ENCODE assay signal across 14 cellular contexts in the genomic region with DNA sequence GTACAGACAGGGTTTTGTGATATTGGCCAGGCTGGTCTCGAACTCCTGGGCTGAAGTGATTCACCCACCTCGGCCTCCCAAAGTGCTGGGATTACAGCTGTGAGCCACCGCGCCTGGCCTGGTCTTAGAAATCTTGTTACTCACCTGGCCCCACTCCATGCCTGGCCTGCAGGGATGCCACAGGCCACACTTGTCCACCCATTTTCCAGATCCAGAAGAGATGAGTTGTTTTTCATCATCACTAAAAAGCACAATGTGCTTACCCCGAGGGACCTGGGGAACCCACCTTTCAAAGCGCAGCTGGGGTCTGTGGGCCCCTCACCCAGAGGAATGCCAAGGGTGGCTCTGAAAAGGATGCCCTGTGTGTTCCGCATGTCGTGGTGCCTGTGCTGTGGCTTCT.
DNase-seq lines count a peak whose midpoint lies in the region; ATAC-seq and TF ChIP-seq lines count a peak whose summit lies in the region.
"Had no signal": no experiment of that assay in that cellular context is flagged by ENCODE, and none has a peak within 500 bp of the region (broad histone marks: within the 10 kb centered on the region; RNA-seq: fewer than 3 reads in every experiment).

No MANE protein-coding gene starts in this region.

- no peaks in the 10 kb centered on the region for H3K79me1 ChIP-seq in H9 (ENCODE audit: insufficient read depth, low read depth, low read length, poor library complexity, severe bottlenecking)

- H3K4me3 Mint-ChIP-seq in H9 = no peak overlapping the region
- no peak overlapping the region for H3K4me3 Mint-ChIP-seq in progenitor cell of endocrine pancreas (ENCODE audit: low read depth)
- no peak overlapping the region for H3K4me3 Mint-ChIP-seq in activated T-cell treated with anti-CD3 and anti-CD28 coated beads, Interleukin-2, amount 50 U/mL, for 24 hours
- H3K4me3 Mint-ChIP-seq: CD4-positive, CD25-positive, alpha-beta regulatory T cell; IgD-negative memory B cell had no signal

- H2BK120ac ChIP-seq in H9 (ENCODE audit: low read depth, low read length, poor library complexity, severe bottlenecking) = no peak overlapping the region

- H3K36me3 Mint-ChIP-seq in H9 (ENCODE audit: insufficient read depth in 1 of 3, low read depth in 3 of 3) (peaks cover 0 to 20% (median 1%) of the 10 kb centered on the region in 3 experiments; a peak in 5 of 7 replicates), progenitor cell of endocrine pancreas (ENCODE audit: insufficient read depth) (peaks cover 2% of the 10 kb centered on the region)
- H3K36me3 Mint-ChIP-seq in activated T-cell treated with anti-CD3 and anti-CD28 coated beads, Interleukin-2, amount 50 U/mL, for 24 hours (ENCODE audit: low read depth) = no peaks in the 10 kb centered on the region
- H3K36me3 Mint-ChIP-seq: CD4-positive, CD25-positive, alpha-beta regulatory T cell; IgD-negative memory B cell had no signal

- no peak overlapping the region for H3K14ac ChIP-seq in H9 (ENCODE audit: insufficient read depth, low read length)

- no peaks in the 10 kb centered on the region; the same call in 1 of the 2 replicates for H3K4me1 ChIP-seq in H9 (ENCODE audit: insufficient read depth, low read length)
- H3K4me1 ChIP-seq in upper lobe of left lung = peaks cover 12 to 32% (median 27%) of the 10 kb centered on the region in 4 donors

- H3K9me3 Mint-ChIP-seq in H9 = peaks cover 0 to 4% of the 10 kb centered on the region in 2 experiments; a peak in 1 of 5 replicates
- H3K9me3 Mint-ChIP-seq in progenitor cell of endocrine pancreas (ENCODE audit: low read depth) = no peaks in the 10 kb centered on the region
- no peaks in the 10 kb centered on the region for H3K9me3 Mint-ChIP-seq in activated T-cell treated with anti-CD3 and anti-CD28 coated beads, Interleukin-2, amount 50 U/mL, for 24 hours
- H3K9me3 Mint-ChIP-seq: CD4-positive, CD25-positive, alpha-beta regulatory T cell; IgD-negative memory B cell had no signal

- no peak overlapping the region for H2AK5ac ChIP-seq in H9 (ENCODE audit: insufficient read length, low read length)

- H4K8ac ChIP-seq in H9 (replicated peaks; ENCODE audit: insufficient read length, low read depth, low read length) = no peak overlapping the region

- ATAC-seq in upper lobe of left lung (ENCODE audit: low FRiP score in 2 of 2) = no peak
- no peak for ATAC-seq in GM18868 (IDR thresholded peaks at IDR 0.05; ENCODE audit: unreplicated experiment)

- H3K79me2 ChIP-seq in H9 (ENCODE audit: insufficient read depth, low read length) = no peaks in the 10 kb centered on the region; the same call in 1 of the 2 replicates

- no peaks in the 10 kb centered on the region for H3K9me3 ChIP-seq in H9 (ENCODE audit: control insufficient read depth, low read depth, low read length)
- H3K9me3 ChIP-seq in upper lobe of left lung = no peaks in the 10 kb centered on the region
- H3K9me3 ChIP-seq: BLaER1 treated with 17β-estradiol and CSF1 and Interleukin-3, amounts not matched to agents 10 nM and 100 nM had no signal

- H3K4me1 Mint-ChIP-seq in H9 = peaks cover 32 to 51% of the 10 kb centered on the region in 2 experiments
- peaks cover 2% of the 10 kb centered on the region for H3K4me1 Mint-ChIP-seq in progenitor cell of endocrine pancreas (ENCODE audit: low read depth)
- no peaks in the 10 kb centered on the region for H3K4me1 Mint-ChIP-seq in activated T-cell treated with anti-CD3 and anti-CD28 coated beads, Interleukin-2, amount 50 U/mL, for 24 hours (ENCODE audit: low read depth)
- H3K4me1 Mint-ChIP-seq: CD4-positive, CD25-positive, alpha-beta regulatory T cell had no signal

- CTCF ChIA-PET in RWPE1 (lab: Yijun Ruan, JAX) = interaction anchor here (1.2 kb wide), 1 partner anchor 11 kb away, joined by 6 read pairs; no protein-coding TSS in a partner anchor

- no CpG with 5 or more reads among the region's 8 CpGs for WGBS in H9 (ENCODE audit: extremely low coverage, insufficient read length, low lambda C conversion rate)
- 62 to 81% methylated on average over 8 of the region's 8 CpGs for WGBS in upper lobe of left lung, 2 donors

- H2BK12ac ChIP-seq in H9 (ENCODE audit: insufficient read length, low read depth, low read length) = no peak overlapping the region

- H2BK5ac ChIP-seq in H9 (ENCODE audit: insufficient read length, low read length) = no peak overlapping the region

- H3K4ac ChIP-seq in H9 (ENCODE audit: low read depth, low read length) = no peak overlapping the region

- no peak overlapping the region for H3K9ac ChIP-seq in H9 (ENCODE audit: extremely low read depth, insufficient read length, low read length)
- H3K9ac ChIP-seq: BLaER1 treated with 17β-estradiol and CSF1 and Interleukin-3, amounts not matched to agents 10 nM and 100 nM; GM23248 had no signal

- no peak overlapping the region for H2BK20ac ChIP-seq in H9 (ENCODE audit: low read depth, low read length, poor library complexity, severe bottlenecking)

- peak overlapping the region in 2 of 3 experiments; percentile 62 to 70; a peak in 4 of 7 replicates for H3K27ac Mint-ChIP-seq in H9
- peak overlapping the region; percentile 79 for H3K27ac Mint-ChIP-seq in progenitor cell of endocrine pancreas
- no peak overlapping the region for H3K27ac Mint-ChIP-seq in activated T-cell treated with anti-CD3 and anti-CD28 coated beads, Interleukin-2, amount 50 U/mL, for 24 hours
- H3K27ac Mint-ChIP-seq: CD4-positive, CD25-positive, alpha-beta regulatory T cell; IgD-negative memory B cell had no signal

- no peaks in the 10 kb centered on the region for H3K23me2 ChIP-seq in H9 (ENCODE audit: insufficient read length, low read depth, low read length, poor library complexity, severe bottlenecking)

- H3K27ac ChIP-seq in H9 (ENCODE audit: insufficient read length, low read depth, low read length) (no peak overlapping the region), RWPE1 (peak overlapping the region; percentile 18; the same call in 1 of the 2 replicates), upper lobe of left lung (peak overlapping the region; percentile 32 to 86 (median 79))
- H3K27ac ChIP-seq: BLaER1 treated with 17β-estradiol and CSF1 and Interleukin-3, amounts not matched to agents 10 nM and 100 nM; GM23248 had no signal

- H3K4me3 ChIP-seq in upper lobe of left lung = no peak overlapping the region
- H3K4me3 ChIP-seq: BLaER1 treated with 17β-estradiol and CSF1 and Interleukin-3, amounts not matched to agents 10 nM and 100 nM; GM23248 had no signal

- POLR2A ChIA-PET in RWPE1 (lab: Yijun Ruan, JAX; ENCODE audit: low non-redundant PET) = no interaction called here

- no peaks in the 10 kb centered on the region for H3K27me3 ChIP-seq in H9 (ENCODE audit: insufficient read depth, low read length)
- H3K27me3 ChIP-seq in upper lobe of left lung = no peaks in the 10 kb centered on the region
- H3K27me3 ChIP-seq: BLaER1 treated with 17β-estradiol and CSF1 and Interleukin-3, amounts not matched to agents 10 nM and 100 nM had no signal

- no peak overlapping the region for H3K56ac ChIP-seq in H9 (ENCODE audit: insufficient read length, low read depth, low read length)

- no peak overlapping the region for H3K18ac ChIP-seq in H9 (ENCODE audit: insufficient read length, low read depth, low read length)

- H4K20me1 ChIP-seq in H9 (ENCODE audit: control insufficient read depth, insufficient read depth, insufficient read length) = no peaks in the 10 kb centered on the region
- H4K20me1 ChIP-seq: BLaER1 treated with 17β-estradiol and CSF1 and Interleukin-3, amounts not matched to agents 10 nM and 100 nM had no signal

- H3T11ph ChIP-seq in H9 (ENCODE audit: low read length) = no peak overlapping the region

- no peaks in the 10 kb centered on the region for H3K36me3 ChIP-seq in upper lobe of left lung
- H3K36me3 ChIP-seq: BLaER1 treated with 17β-estradiol and CSF1 and Interleukin-3, amounts not matched to agents 10 nM and 100 nM had no signal

- no peak overlapping the region for H4K5ac ChIP-seq in H9 (ENCODE audit: insufficient read length, low read depth, low read length)

- no peak for TF ChIP-seq EP300 in upper lobe of left lung (IDR thresholded peaks at IDR 0.05)

- H3K27me3 Mint-ChIP-seq in H9 (ENCODE audit: low read depth) (no peaks in the 10 kb centered on the region; the same call in 1 of the 2 replicates), progenitor cell of endocrine pancreas (no peaks in the 10 kb centered on the region)
- peaks cover 18% of the 10 kb centered on the region for H3K27me3 Mint-ChIP-seq in activated T-cell treated with anti-CD3 and anti-CD28 coated beads, Interleukin-2, amount 50 U/mL, for 24 hours

- no peak overlapping the region for H2BK15ac ChIP-seq in H9 (ENCODE audit: low read depth, low read length)

- DNase-seq in H9 (no peak), RWPE1 (ENCODE audit: low spot score) (no peak), progenitor cell of endocrine pancreas (ENCODE audit: low spot score, unreplicated experiment) (no peak), upper lobe of left lung (no peak), NCI-H2107 treated with DMSO at 0.1 percent for 48 hours (lab: John Stamatoyannopoulos, UW; ENCODE audit: unreplicated experiment) (no peak)
- no peak for DNase-seq in activated T-cell treated with anti-CD3 and anti-CD28 coated beads, Interleukin-2, amount 50 U/mL, for 24 hours
- DNase-seq: ACHN; CD4-positive, CD25-positive, alpha-beta regulatory T cell; DMS53; GF-D8; GM23248 had no signal

- no peak overlapping the region for H3K23ac ChIP-seq in H9 (ENCODE audit: insufficient read length, low read depth, low read length)

- no peak for TF ChIP-seq POLR2A in upper lobe of left lung (IDR thresholded peaks at IDR 0.05)

- no peak for TF ChIP-seq CTCF in H9 (conservative IDR thresholded peaks at IDR 0.05)
- no peak for TF ChIP-seq CTCF in RWPE1 (conservative IDR thresholded peaks at IDR 0.05; ENCODE audit: low read depth)
- no peak for TF ChIP-seq CTCF in progenitor cell of endocrine pancreas (IDR thresholded peaks at IDR 0.05; ENCODE audit: unreplicated experiment)
- no peak for TF ChIP-seq CTCF in upper lobe of left lung (IDR thresholded peaks at IDR 0.05)

- no peak overlapping the region for H2AFZ ChIP-seq in H9 (ENCODE audit: low read length)
- H2AFZ ChIP-seq: GM23248 had no signal

- H3K4me2 ChIP-seq in H9 (ENCODE audit: insufficient read depth, insufficient read length, low read length) = no peak overlapping the region

- no peak overlapping the region for H4K91ac ChIP-seq in H9 (ENCODE audit: insufficient read length, low read depth, low read length)
